Comparison of ENCODE assay signal across 34 cellular contexts in the genomic region with DNA sequence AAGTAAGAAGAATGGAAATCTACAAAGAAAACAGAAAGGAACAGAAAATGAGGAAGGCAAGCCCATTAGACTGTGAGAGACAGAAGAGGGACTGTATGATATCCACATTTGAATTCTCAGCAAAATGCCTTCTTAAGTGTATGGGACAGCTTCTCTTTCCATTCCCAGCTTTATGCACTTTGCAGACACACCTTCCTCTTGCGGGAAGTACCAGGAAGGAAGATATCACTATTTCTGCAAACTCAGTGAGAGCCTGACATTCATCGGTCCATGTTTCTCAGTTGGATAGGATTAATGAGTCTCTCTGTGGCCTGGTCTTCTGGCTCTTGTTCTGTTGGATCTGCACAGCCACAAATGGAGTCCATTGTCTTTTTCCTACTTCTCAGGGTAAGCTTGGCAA.
"Had no signal": no experiment of that assay in that cellular context is flagged by ENCODE, and none has a peak within 500 bp of the region (broad histone marks: within the 10 kb centered on the region; RNA-seq: fewer than 3 reads in every experiment).

No MANE protein-coding gene starts in this region.

- H3K4me1 ChIP-seq: ascending aorta had no signal

- H3K27me3 ChIP-seq: ascending aorta had no signal

- H3K27me3 Mint-ChIP-seq: activated naive CD4-positive, alpha-beta T cell treated with anti-CD3 and anti-CD28 coated beads, Interleukin-2, amount 10 ng/mL, durations not matched to agents 7 days and 5 days; activated naive CD8-positive, alpha-beta T cell treated with anti-CD3 and anti-CD28 coated beads, Interleukin-2, amount 10 ng/mL, durations not matched to agents 7 days and 5 days had no signal

- H3K36me3 ChIP-seq: ascending aorta had no signal

- H3K4me3 ChIP-seq: ascending aorta had no signal

- DNase-seq: activated B cell treated with CpG ODN at 0.5 μM for 24 hours; activated CD4-positive, alpha-beta memory T cell treated with anti-CD3 and anti-CD28 coated beads, Interleukin-2, amount 10 ng/mL, durations not matched to agents 7 days and 5 days; activated CD4-positive, alpha-beta T cell treated with anti-CD3 and anti-CD28 coated beads for 1 hour; activated CD4-positive, alpha-beta T cell treated with anti-CD3 and anti-CD28 coated beads for 36 hours; activated CD4-positive, alpha-beta T cell treated with anti-CD3 and anti-CD28 coated beads for 48 hours; activated CD4-positive, alpha-beta T cell treated with anti-CD3 and anti-CD28 coated beads, Interleukin-2, amount 10 ng/mL, durations not matched to agents 7 days and 5 days; activated CD4-positive, alpha-beta T cell treated with anti-CD3 and anti-CD28 coated beads, Interleukin-2, amount 50 U/mL, for 48 hours; activated CD8-positive, alpha-beta memory T cell treated with anti-CD3 and anti-CD28 coated beads for 24 hours; activated CD8-positive, alpha-beta memory T cell treated with anti-CD3 and anti-CD28 coated beads, Interleukin-2, amount 10 ng/mL, durations not matched to agents 7 days and 5 days; activated CD8-positive, alpha-beta memory T cell treated with anti-CD3 and anti-CD28 coated beads, Interleukin-2, amount 50 U/mL, for 48 hours; activated CD8-positive, alpha-beta T cell treated with anti-CD3 and anti-CD28 coated beads, Interleukin-2, amount 10 ng/mL, durations not matched to agents 7 days and 5 days; activated effector memory CD4-positive, alpha-beta T cell treated with Interleukin-2 at 50 U/mL for 16 hours; activated gamma-delta T cell; activated naive CD4-positive, alpha-beta T cell treated with anti-CD3 and anti-CD28 coated beads, Interleukin-2, amount 10 ng/mL, durations not matched to agents 7 days and 5 days; activated naive CD4-positive, alpha-beta T cell treated with Interleukin-2 at 50 U/mL for 16 hours; activated naive CD8-positive, alpha-beta T cell treated with anti-CD3 and anti-CD28 coated beads, Interleukin-2, amount 10 ng/mL, durations not matched to agents 7 days and 5 days; activated naive CD8-positive, alpha-beta T cell treated with anti-CD3 and anti-CD28 coated beads, Interleukin-2, amount 50 U/mL, for 24 hours; activated T-cell treated with anti-CD3 and anti-CD28 coated beads, Interleukin-2, amount 50 U/mL, for 24 hours; activated T-cell treated with anti-CD3 and anti-CD28 coated beads, Interleukin-2, amount 50 U/mL, for 48 hours; amygdala; anterior cingulate cortex; central memory CD4-positive, alpha-beta T cell; T-helper 1 cell; T-helper 2 cell; T-helper 9 cell had no signal

- H3K27ac Mint-ChIP-seq: activated B cell treated with CpG ODN at 0.5 μM for 24 hours; activated CD4-positive, alpha-beta memory T cell treated with anti-CD3 and anti-CD28 coated beads, Interleukin-2, amount 10 ng/mL, durations not matched to agents 7 days and 5 days; activated CD4-positive, alpha-beta T cell treated with anti-CD3 and anti-CD28 coated beads for 36 hours; activated CD4-positive, alpha-beta T cell treated with anti-CD3 and anti-CD28 coated beads, Interleukin-2, amount 10 ng/mL, durations not matched to agents 7 days and 5 days; activated CD8-positive, alpha-beta memory T cell treated with anti-CD3 and anti-CD28 coated beads, Interleukin-2, amount 10 ng/mL, durations not matched to agents 7 days and 5 days; activated CD8-positive, alpha-beta T cell treated with anti-CD3 and anti-CD28 coated beads, Interleukin-2, amount 10 ng/mL, durations not matched to agents 7 days and 5 days; activated naive CD4-positive, alpha-beta T cell treated with anti-CD3 and anti-CD28 coated beads, Interleukin-2, amount 10 ng/mL, durations not matched to agents 7 days and 5 days; activated naive CD4-positive, alpha-beta T cell treated with anti-CD3 and anti-CD28 coated beads, Interleukin-2, amount 50 U/mL, for 24 hours; activated naive CD8-positive, alpha-beta T cell; activated naive CD8-positive, alpha-beta T cell treated with anti-CD3 and anti-CD28 coated beads, Interleukin-2, amount 10 ng/mL, durations not matched to agents 7 days and 5 days; activated naive CD8-positive, alpha-beta T cell treated with anti-CD3 and anti-CD28 coated beads, Interleukin-2, amount 50 U/mL, for 24 hours; activated T-cell treated with anti-CD3 and anti-CD28 coated beads, Interleukin-2, amount 50 U/mL, for 24 hours; activated T-helper 2 cell treated with anti-CD3 and anti-CD28 coated beads, Interferon-gamma antibody, Interleukin-2, Interleukin-4, amounts not matched to agents 10 μg/mL and 5 μg/mL and 100 μg/mL, durations not matched to agents 14 hours and 24 hours and 36 hours; T-helper 1 cell treated with Interleukin-12 subunit alpha and Interleukin-12 subunit beta and Interleukin-4 antibody, amounts not matched to agents 30 μg/mL and 1 μg/mL, for 36 hours; T-helper 2 cell treated with Interferon-gamma antibody and Interleukin-4, amounts not matched to agents 5 μg/mL and 100 μg/mL, for 36 hours had no signal

- H3K9me3 Mint-ChIP-seq: activated CD4-positive, alpha-beta memory T cell treated with anti-CD3 and anti-CD28 coated beads, Interleukin-2, amount 10 ng/mL, durations not matched to agents 7 days and 5 days; activated naive CD4-positive, alpha-beta T cell treated with anti-CD3 and anti-CD28 coated beads, Interleukin-2, amount 10 ng/mL, durations not matched to agents 7 days and 5 days; activated T-helper 2 cell treated with anti-CD3 and anti-CD28 coated beads, Interferon-gamma antibody, Interleukin-2, Interleukin-4, amounts not matched to agents 10 μg/mL and 5 μg/mL and 100 μg/mL, durations not matched to agents 14 hours and 24 hours and 36 hours had no signal

- H3K4me1 Mint-ChIP-seq: activated B cell treated with CpG ODN at 0.5 μM for 24 hours; activated naive CD4-positive, alpha-beta T cell treated with anti-CD3 and anti-CD28 coated beads, Interleukin-2, amount 10 ng/mL, durations not matched to agents 7 days and 5 days; activated naive CD4-positive, alpha-beta T cell treated with anti-CD3 and anti-CD28 coated beads, Interleukin-2, amount 50 U/mL, for 24 hours; activated naive CD8-positive, alpha-beta T cell treated with anti-CD3 and anti-CD28 coated beads, Interleukin-2, amount 10 ng/mL, durations not matched to agents 7 days and 5 days; brain had no signal

- H3K36me3 Mint-ChIP-seq: activated naive CD4-positive, alpha-beta T cell treated with anti-CD3 and anti-CD28 coated beads, Interleukin-2, amount 10 ng/mL, durations not matched to agents 7 days and 5 days; activated naive CD8-positive, alpha-beta T cell; brain had no signal

- FAIRE-seq: TTC549 had no signal

- ATAC-seq: activated CD4-positive, alpha-beta T cell treated with anti-CD3 and anti-CD28 coated beads for 36 hours; activated CD8-positive, alpha-beta memory T cell treated with anti-CD3 and anti-CD28 coated beads, Interleukin-2, amount 10 ng/mL, durations not matched to agents 7 days and 5 days; activated CD8-positive, alpha-beta T cell treated with anti-CD3 and anti-CD28 coated beads, Interleukin-2, amount 10 ng/mL, durations not matched to agents 7 days and 5 days; activated naive CD8-positive, alpha-beta T cell treated with anti-CD3 and anti-CD28 coated beads, Interleukin-2, amount 50 U/mL, for 24 hours had no signal

- H3K27ac ChIP-seq: ascending aorta, VCaP had no signal

- H3K4me3 Mint-ChIP-seq: activated B cell treated with CpG ODN at 0.5 μM for 24 hours; activated CD4-positive, alpha-beta memory T cell treated with anti-CD3 and anti-CD28 coated beads, Interleukin-2, amount 10 ng/mL, durations not matched to agents 7 days and 5 days; activated CD4-positive, alpha-beta T cell treated with anti-CD3 and anti-CD28 coated beads for 36 hours; activated CD4-positive, alpha-beta T cell treated with anti-CD3 and anti-CD28 coated beads, Interleukin-2, amount 10 ng/mL, durations not matched to agents 7 days and 5 days; activated CD8-positive, alpha-beta memory T cell treated with anti-CD3 and anti-CD28 coated beads, Interleukin-2, amount 10 ng/mL, durations not matched to agents 7 days and 5 days; activated CD8-positive, alpha-beta T cell treated with anti-CD3 and anti-CD28 coated beads, Interleukin-2, amount 10 ng/mL, durations not matched to agents 7 days and 5 days; activated naive CD4-positive, alpha-beta T cell treated with anti-CD3 and anti-CD28 coated beads, Interleukin-2, amount 10 ng/mL, durations not matched to agents 7 days and 5 days; activated naive CD4-positive, alpha-beta T cell treated with anti-CD3 and anti-CD28 coated beads, Interleukin-2, amount 50 U/mL, for 24 hours; activated naive CD8-positive, alpha-beta T cell; activated naive CD8-positive, alpha-beta T cell treated with anti-CD3 and anti-CD28 coated beads, Interleukin-2, amount 10 ng/mL, durations not matched to agents 7 days and 5 days; activated naive CD8-positive, alpha-beta T cell treated with anti-CD3 and anti-CD28 coated beads, Interleukin-2, amount 50 U/mL, for 24 hours; activated T-cell treated with anti-CD3 and anti-CD28 coated beads, Interleukin-2, amount 50 U/mL, for 24 hours; brain; T-helper 1 cell treated with Interleukin-12 subunit alpha and Interleukin-12 subunit beta and Interleukin-4 antibody, amounts not matched to agents 30 μg/mL and 1 μg/mL, for 36 hours; T-helper 2 cell treated with Interferon-gamma antibody and Interleukin-4, amounts not matched to agents 5 μg/mL and 100 μg/mL, for 36 hours had no signal
